In genomic region chr20:45328451-45328850, GRCh38 we compare ENCODE assay signal across 22 cellular contexts. TPM values are rescaled to one million over a fixed set of nuclear protein-coding genes. Genes with fewer than 3 reads are reported as not detected.
A peak's percentile ranks its signal among the peaks of the same experiment; 100 is the strongest.
DNase-seq lines count a peak whose midpoint lies in the region; ATAC-seq and TF ChIP-seq lines count a peak whose summit lies in the region.
"Had no signal": no experiment of that assay in that cellular context is flagged by ENCODE, and none has a peak within 500 bp of the region (broad histone marks: within the 10 kb centered on the region; RNA-seq: fewer than 3 reads in every experiment).

No MANE protein-coding gene starts in this region.

- H3K36me3 ChIP-seq in GM23248 (ENCODE audit: low read depth) (peaks cover 78% of the 10 kb centered on the region), mesenchymal stem cell (ENCODE audit: control insufficient read depth in 1 of 2, insufficient read depth in 2 of 2, low read depth in 1 of 2, low read length in 2 of 2) (peaks cover 71 to 89% of the 10 kb centered on the region in 2 experiments)

- H3K4ac ChIP-seq in mesenchymal stem cell (ENCODE audit: low read depth in 1 of 2, low read length in 2 of 2) = no peak overlapping the region

- intact Hi-C loops in activated CD8-positive, alpha-beta T cell treated with anti-CD3 and anti-CD28 coated beads for 36 hours (cut with micrococcal nuclease) = no loop called here

- H3K14ac ChIP-seq in mesenchymal stem cell (ENCODE audit: low read length in 2 of 2) = no peak overlapping the region

- no peak overlapping the region for H3K27ac Mint-ChIP-seq in activated CD8-positive, alpha-beta T cell treated with anti-CD3 and anti-CD28 coated beads for 36 hours
- H3K27ac Mint-ChIP-seq: CD8-positive, alpha-beta memory T cell had no signal

- H3K4me3 ChIP-seq in GM23248 (no peak overlapping the region), mesenchymal stem cell (ENCODE audit: insufficient read depth in 1 of 2, low read depth in 1 of 2, low read length in 2 of 2) (no peak overlapping the region)
- H3K4me3 ChIP-seq: BLaER1 treated with 17β-estradiol and CSF1 and Interleukin-3, amounts not matched to agents 10 nM and 100 nM; K562 had no signal

- no peaks in the 10 kb centered on the region for H3K4me1 ChIP-seq in GM23248 (ENCODE audit: insufficient read depth)
- H3K4me1 ChIP-seq in mesenchymal stem cell (ENCODE audit: control insufficient read depth, insufficient read depth, low read depth, low read length) = peaks cover 15% of the 10 kb centered on the region

- no peaks in the 10 kb centered on the region for H4K20me1 ChIP-seq in GM23248 (ENCODE audit: insufficient read depth)
- H4K20me1 ChIP-seq: BLaER1 treated with 17β-estradiol and CSF1 and Interleukin-3, amounts not matched to agents 10 nM and 100 nM had no signal

- 95 to 98% methylated on average over 4 of the region's 4 CpGs for WGBS in GM23248 (ENCODE audit: low coverage in 1 of 2, low lambda C conversion rate in 2 of 2, missing lambda C conversion rate in 2 of 2), 2 experiments
- WGBS in mesenchymal stem cell = 99% methylated on average over 3 of the region's 4 CpGs

- no peak overlapping the region for H2BK15ac ChIP-seq in mesenchymal stem cell (ENCODE audit: low read depth, poor library complexity, severe bottlenecking)

- in situ Hi-C loops in GM23248 (cut with MboI) = no loop called here

- H3K79me1 ChIP-seq in mesenchymal stem cell (replicated peaks; ENCODE audit: low read length, poor library complexity, severe bottlenecking) = peaks cover 33% of the 10 kb centered on the region

- H3K18ac ChIP-seq in mesenchymal stem cell (ENCODE audit: low read depth in 1 of 2, low read length in 2 of 2) = no peak overlapping the region

- peak; percentile 59 for DNase-seq in D341Med (ENCODE audit: low spot score)
- DNase-seq in GM23248 = no peak
- DNase-seq in RWPE1 (ENCODE audit: low spot score) = no peak
- DNase-seq in mesenchymal stem cell = no peak
- no peak for DNase-seq in activated CD8-positive, alpha-beta T cell treated with anti-CD3 and anti-CD28 coated beads for 36 hours
- DNase-seq in SHP77 treated with DMSO at 0.1 percent for 48 hours (lab: John Stamatoyannopoulos, UW) = no peak
- DNase-seq in HPDE6-E6E7 (ENCODE audit: extremely low spot score) = no peak
- DNase-seq: CD8-positive, alpha-beta memory T cell; DND-41; H7; MV-4-11; NCI-H1436; NCI-H2029; NCI-H2171; NCI-H69; RPMI8226; T-helper 1 cell had no signal

- no peak overlapping the region for H2BK5ac ChIP-seq in mesenchymal stem cell (ENCODE audit: low read depth, low read length, poor library complexity, severe bottlenecking)

- H3K36me3 Mint-ChIP-seq in activated CD8-positive, alpha-beta T cell treated with anti-CD3 and anti-CD28 coated beads for 36 hours (ENCODE audit: low read depth) = peaks cover 28% of the 10 kb centered on the region
- H3K36me3 Mint-ChIP-seq: CD8-positive, alpha-beta memory T cell had no signal

- no peak overlapping the region for H2AK5ac ChIP-seq in mesenchymal stem cell (ENCODE audit: low read length, severe bottlenecking)

- CTCF ChIA-PET in RWPE1 (lab: Yijun Ruan, JAX) = interaction anchor here (1.2 kb wide), 1 partner anchor 35 kb away, joined by 3 read pairs; no protein-coding TSS in a partner anchor
- CTCF ChIA-PET in activated CD8-positive, alpha-beta T cell treated with anti-CD3 and anti-CD28 coated beads for 36 hours (lab: Charles Lee) = interaction anchor here (0.5 kb wide), 1 partner anchor 34 kb away, joined by 3 read pairs; no protein-coding TSS in a partner anchor

- no peak overlapping the region for H3K4me2 ChIP-seq in GM23248 (ENCODE audit: unreplicated experiment)
- H3K4me2 ChIP-seq in mesenchymal stem cell (ENCODE audit: low read length, poor library complexity, severe bottlenecking) = no peak overlapping the region
- H3K4me2 ChIP-seq: BLaER1 treated with 17β-estradiol and CSF1 and Interleukin-3, amounts not matched to agents 10 nM and 100 nM had no signal

- H3K79me2 ChIP-seq in GM23248 (ENCODE audit: insufficient read depth) = peaks cover 55% of the 10 kb centered on the region

- no peak overlapping the region for H3K4me3 Mint-ChIP-seq in activated CD8-positive, alpha-beta T cell treated with anti-CD3 and anti-CD28 coated beads for 36 hours
- H3K4me3 Mint-ChIP-seq: CD8-positive, alpha-beta memory T cell had no signal

- H3K4me1 Mint-ChIP-seq in activated CD8-positive, alpha-beta T cell treated with anti-CD3 and anti-CD28 coated beads for 36 hours (ENCODE audit: low read depth) = no peaks in the 10 kb centered on the region
- H3K4me1 Mint-ChIP-seq: CD8-positive, alpha-beta memory T cell had no signal

- 0 out of 2 replicates have a peak overlapping the region, but pooled peaks have one; percentile 11 for H3K27ac ChIP-seq in GM23248
- peak overlapping the region; percentile 33 for H3K27ac ChIP-seq in RWPE1
- H3K27ac ChIP-seq in mesenchymal stem cell (ENCODE audit: low read length, poor library complexity, severe bottlenecking) = peak overlapping the region; percentile 29
- H3K27ac ChIP-seq: BLaER1 treated with 17β-estradiol and CSF1 and Interleukin-3, amounts not matched to agents 10 nM and 100 nM had no signal

- H2AFZ ChIP-seq in GM23248 (no peak overlapping the region), mesenchymal stem cell (ENCODE audit: low read depth, low read length) (no peak overlapping the region)

- H3K27me3 ChIP-seq in GM23248 (replicated peaks; ENCODE audit: insufficient read depth) (no peaks in the 10 kb centered on the region), mesenchymal stem cell (ENCODE audit: control insufficient read depth in 1 of 2, insufficient read depth in 1 of 2, low read length in 2 of 2) (no peaks in the 10 kb centered on the region)
- H3K27me3 ChIP-seq: BLaER1 treated with 17β-estradiol and CSF1 and Interleukin-3, amounts not matched to agents 10 nM and 100 nM had no signal

- no peak for TF ChIP-seq CTCF in RWPE1 (conservative IDR thresholded peaks at IDR 0.05; ENCODE audit: low read depth)
- no peak for TF ChIP-seq CTCF in activated CD8-positive, alpha-beta T cell treated with anti-CD3 and anti-CD28 coated beads for 36 hours (IDR thresholded peaks at IDR 0.05)

- no peak overlapping the region for H2BK12ac ChIP-seq in mesenchymal stem cell (ENCODE audit: low read length in 2 of 2)

- no peak overlapping the region for H3K23ac ChIP-seq in mesenchymal stem cell (ENCODE audit: low read length in 2 of 2)

- H3K9me3 ChIP-seq in GM23248 (ENCODE audit: low read depth) (no peaks in the 10 kb centered on the region), mesenchymal stem cell (ENCODE audit: control insufficient read depth, low read length) (no peaks in the 10 kb centered on the region)
- H3K9me3 ChIP-seq: BLaER1 treated with 17β-estradiol and CSF1 and Interleukin-3, amounts not matched to agents 10 nM and 100 nM had no signal

- H4K8ac ChIP-seq in mesenchymal stem cell (ENCODE audit: low read length) = no peak overlapping the region

- POLR2A ChIA-PET in RWPE1 (lab: Yijun Ruan, JAX; ENCODE audit: low non-redundant PET) = no interaction called here
- POLR2A ChIA-PET in activated CD8-positive, alpha-beta T cell treated with anti-CD3 and anti-CD28 coated beads for 36 hours (lab: Charles Lee) = no interaction called here

- H2BK120ac ChIP-seq in mesenchymal stem cell (ENCODE audit: low read depth, low read length) = no peak overlapping the region

- H3K9me2 ChIP-seq in GM23248 (ENCODE audit: insufficient read depth) = no peaks in the 10 kb centered on the region

- H3K9me3 Mint-ChIP-seq in activated CD8-positive, alpha-beta T cell treated with anti-CD3 and anti-CD28 coated beads for 36 hours = no peaks in the 10 kb centered on the region
- H3K9me3 Mint-ChIP-seq: CD8-positive, alpha-beta memory T cell had no signal

- no peak overlapping the region for H4K91ac ChIP-seq in mesenchymal stem cell (ENCODE audit: low read length)

- no peak overlapping the region for H3K9ac ChIP-seq in GM23248
- peak overlapping the region; percentile 22 for H3K9ac ChIP-seq in mesenchymal stem cell (ENCODE audit: low read length)
- H3K9ac ChIP-seq: BLaER1 treated with 17β-estradiol and CSF1 and Interleukin-3, amounts not matched to agents 10 nM and 100 nM had no signal

- H3F3A ChIP-seq in GM23248 (ENCODE audit: insufficient read depth) = peaks cover 92% of the 10 kb centered on the region

- H3K27me3 Mint-ChIP-seq in activated CD8-positive, alpha-beta T cell treated with anti-CD3 and anti-CD28 coated beads for 36 hours = no peaks in the 10 kb centered on the region
- H3K27me3 Mint-ChIP-seq: CD8-positive, alpha-beta memory T cell had no signal

- ATAC-seq in activated CD8-positive, alpha-beta T cell treated with anti-CD3 and anti-CD28 coated beads for 36 hours = no peak
- ATAC-seq in HG03432 (IDR thresholded peaks at IDR 0.05; ENCODE audit: unreplicated experiment) = no peak
- ATAC-seq: K562 had no signal

RNA-seq across cellular contexts. Expression of gene SDC4, which starts 19.8 kb away (rescaled TPM):
- 368 and 410 TPM in 2 replicates for total RNA-seq in GM23248 (2014; rRNA removed; shearing (Covaris generic))
- polyA plus RNA-seq in GM23248 (2016; fragmentation: Nextera tagmentation; extraction: Ambion mirVana) = 454 and 461 TPM in 2 replicates
- 42.8 TPM for polyA plus RNA-seq in mesenchymal stem cell (2013, experiment 1 of 2)
- 43.8 TPM for polyA plus RNA-seq in mesenchymal stem cell (2013, experiment 2 of 2)
- 10 to 100 TPM; 21.1 to 22.0 TPM for total RNA-seq in activated CD8-positive, alpha-beta T cell treated with anti-CD3 and anti-CD28 coated beads for 36 hours
- total RNA-seq: OCI-LY7 had no signal

RNA-seq across cellular contexts. Expression of gene MATN4, which starts 20.4 kb away (rescaled TPM):
- not detected in 2 replicates for total RNA-seq in GM23248 (2014; rRNA removed; shearing (Covaris generic))
- polyA plus RNA-seq in GM23248 (2016; fragmentation: Nextera tagmentation; extraction: Ambion mirVana) = 0.09 TPM in 1 of 2 replicates, not detected in the other
- 0.03 TPM for polyA plus RNA-seq in mesenchymal stem cell (2013, experiment 1 of 2)
- 0.03 TPM for polyA plus RNA-seq in mesenchymal stem cell (2013, experiment 2 of 2)
- total RNA-seq in activated CD8-positive, alpha-beta T cell treated with anti-CD3 and anti-CD28 coated beads for 36 hours = 1 to 10 TPM in 1 of 2 experiments, under 1 TPM in 1; 0.74 to 1.2 TPM
- polyA plus RNA-seq: CD8-positive, alpha-beta memory T cell; K562 had no signal

RNA-seq across cellular contexts. Expression of gene RBPJL, which starts 21.8 kb away (rescaled TPM):
- total RNA-seq in GM23248 (2014; rRNA removed; shearing (Covaris generic)) = not detected in 2 replicates
- not detected in 2 replicates for polyA plus RNA-seq in GM23248 (2016; fragmentation: Nextera tagmentation; extraction: Ambion mirVana)
- polyA plus RNA-seq in mesenchymal stem cell (2013, experiment 1 of 2) = not detected
- polyA plus RNA-seq in mesenchymal stem cell (2013, experiment 2 of 2) = not detected
- not detected for total RNA-seq in activated CD8-positive, alpha-beta T cell treated with anti-CD3 and anti-CD28 coated beads for 36 hours
- total RNA-seq: A673; CD8-positive, alpha-beta memory T cell; H7; K562; OCI-LY7 had no signal
- polyA plus RNA-seq: CD8-positive, alpha-beta memory T cell; K562 had no signal

RNA-seq across cellular contexts. Expression of gene SYS1, which starts 34.5 kb away (rescaled TPM):
- total RNA-seq in GM23248 (2014; rRNA removed; shearing (Covaris generic)) = 27.3 and 38.7 TPM in 2 replicates
- 24.6 and 27.1 TPM in 2 replicates for polyA plus RNA-seq in GM23248 (2016; fragmentation: Nextera tagmentation; extraction: Ambion mirVana)
- polyA plus RNA-seq in mesenchymal stem cell (2013, experiment 1 of 2) = 18.6 TPM
- 17.5 TPM for polyA plus RNA-seq in mesenchymal stem cell (2013, experiment 2 of 2)
- 10 to 100 TPM; 19.6 to 20.7 TPM for total RNA-seq in activated CD8-positive, alpha-beta T cell treated with anti-CD3 and anti-CD28 coated beads for 36 hours

RNA-seq across cellular contexts. Expression of gene TP53TG5, which starts 49.7 kb away (rescaled TPM):
- total RNA-seq in GM23248 (2014; rRNA removed; shearing (Covaris generic)) = not detected in 2 replicates
- polyA plus RNA-seq in GM23248 (2016; fragmentation: Nextera tagmentation; extraction: Ambion mirVana) = 0.42 and 0.55 TPM in 2 replicates
- polyA plus RNA-seq in mesenchymal stem cell (2013, experiment 1 of 2) = not detected
- polyA plus RNA-seq in mesenchymal stem cell (2013, experiment 2 of 2) = not detected
- total RNA-seq in activated CD8-positive, alpha-beta T cell treated with anti-CD3 and anti-CD28 coated beads for 36 hours = under 1 TPM in 1 of 2 experiments, not detected in 1; 0.29 TPM
- total RNA-seq: CD8-positive, alpha-beta memory T cell; H7; OCI-LY7 had no signal
- polyA plus RNA-seq: CD8-positive, alpha-beta memory T cell had no signal

Comparison
In these comparisons a context has a peak if more than half of its experiments do, and no peak if none do; other contexts are left out.
1. RNA of gene SDC4, which starts 19.8 kb away (total RNA-seq): 368 to 410 TPM in GM23248; 21.1 to 22.0 TPM in activated CD8-positive, alpha-beta T cell treated with anti-CD3 and anti-CD28 coated beads for 36 hours; every median in the first group is over 10 times any median in the second.
2. Peak in every context shown above with its lines, with median percentiles within 50 percentile points of each other: H3K27ac ChIP-seq.